17 cellular contexts compared by ENCODE assay signal in the genomic region with DNA sequence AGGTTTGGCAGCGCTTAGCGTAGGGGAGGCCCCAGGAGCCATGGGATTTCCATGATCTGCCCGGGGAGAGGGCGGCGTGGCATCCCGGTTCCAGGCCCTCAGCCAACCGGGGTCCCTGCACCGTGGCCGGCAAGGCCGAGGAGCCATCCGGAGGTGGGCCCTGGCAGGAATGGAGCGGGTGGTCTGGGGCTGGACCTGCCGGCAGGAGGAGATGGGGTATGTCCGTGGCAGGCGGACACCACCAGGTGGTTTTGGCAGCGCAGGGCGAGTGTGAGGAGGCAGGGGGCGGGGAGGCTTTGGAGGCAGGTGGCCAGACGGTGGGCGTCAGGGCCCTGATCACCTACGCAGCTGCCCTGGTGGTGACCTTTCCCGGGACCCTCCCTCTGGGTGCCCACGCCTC. TPM values are rescaled to one million over a fixed set of nuclear protein-coding genes. Genes with fewer than 3 reads are reported as not detected.
DNase-seq lines count a peak whose midpoint lies in the region; ATAC-seq and TF ChIP-seq lines count a peak whose summit lies in the region.
"Had no signal": no experiment of that assay in that cellular context is flagged by ENCODE, and none has a peak within 500 bp of the region (broad histone marks: within the 10 kb centered on the region; RNA-seq: fewer than 3 reads in every experiment).

No MANE protein-coding gene starts in this region.

- no peaks in the 10 kb centered on the region for H3K4me1 Mint-ChIP-seq in stimulated activated naive CD8-positive, alpha-beta T cell treated with anti-CD3 and anti-CD28 coated beads, Interleukin-15, amount 100 ng/mL, for 72 hours
- H3K4me1 Mint-ChIP-seq: H9 had no signal

- H3K36me3 ChIP-seq in lower lobe of right lung, result peaks cover 29% of the 10 kb centered on the region
- H3K36me3 ChIP-seq in upper lobe of left lung, result peaks cover 0 to 27% (median 7%) of the 10 kb centered on the region in 4 donors

- H3K4me3 ChIP-seq in lower lobe of right lung (no peak overlapping the region), upper lobe of left lung (no peak overlapping the region)

- no peaks in the 10 kb centered on the region for H3K27me3 Mint-ChIP-seq in stimulated activated naive CD8-positive, alpha-beta T cell treated with anti-CD3 and anti-CD28 coated beads, Interleukin-15, amount 100 ng/mL, for 72 hours
- H3K27me3 Mint-ChIP-seq: CD4-positive, CD25-positive, alpha-beta regulatory T cell; CD8-positive, alpha-beta memory T cell; IgD-negative memory B cell had no signal

- TF ChIP-seq CTCF in lower lobe of right lung (IDR thresholded peaks at IDR 0.05) (no peak), upper lobe of left lung (IDR thresholded peaks at IDR 0.05) (no peak), GM13977 (IDR thresholded peaks at IDR 0.05; ENCODE audit: extremely low read depth, insufficient read depth, missing control alignments) (no peak)

- in situ Hi-C loops in GM13977 (cut with MboI; ENCODE audit: low pct_unique_long_range_greater_than_20kb, low sequenced_read_pairs, unreplicated experiment), result no loop called here

- intact Hi-C loops in lower lobe of right lung (cut with DNase I), result no loop called here

- H3K27ac Mint-ChIP-seq in stimulated activated naive CD8-positive, alpha-beta T cell treated with anti-CD3 and anti-CD28 coated beads, Interleukin-15, amount 100 ng/mL, for 72 hours, result no peak overlapping the region
- H3K27ac Mint-ChIP-seq: CD4-positive, CD25-positive, alpha-beta regulatory T cell; IgD-negative memory B cell had no signal

- H3K4me1 ChIP-seq in lower lobe of right lung (peaks cover 16% of the 10 kb centered on the region), upper lobe of left lung (peaks cover 0 to 28% (median 8%) of the 10 kb centered on the region in 4 donors)

- no peak for TF ChIP-seq POLR2A in upper lobe of left lung (IDR thresholded peaks at IDR 0.05)

- WGBS in upper lobe of left lung, 2 donors, result 83 to 87% methylated on average over 14 to 23 of the region's 23 CpGs

- peak; percentile 9 for ATAC-seq in stimulated activated naive CD8-positive, alpha-beta T cell treated with anti-CD3 and anti-CD28 coated beads, Interleukin-15, amount 100 ng/mL, for 72 hours
- ATAC-seq in stimulated activated naive CD8-positive, alpha-beta T cell treated with anti-CD3 and anti-CD28 coated beads, Interleukin-15, Interleukin-2, amounts not matched to agents 100 U/mL and 50 U/mL, for 24 hours, result no peak
- ATAC-seq in lower lobe of right lung (peak; percentile 8 to 10), upper lobe of left lung (ENCODE audit: low FRiP score in 2 of 2) (peak; percentile 9 to 20), GM21619 (IDR thresholded peaks at IDR 0.05; ENCODE audit: unreplicated experiment) (no peak)
- ATAC-seq: HepG2 had no signal

- no peak for TF ChIP-seq EP300 in upper lobe of left lung (IDR thresholded peaks at IDR 0.05)

- H3K9me3 ChIP-seq in lower lobe of right lung (peaks cover 4% of the 10 kb centered on the region), upper lobe of left lung (peaks cover 0 to 4% (median 2%) of the 10 kb centered on the region in 4 donors)

- H3K27ac ChIP-seq in lower lobe of right lung, result peak overlapping the region; percentile 83
- peak overlapping the region; percentile 63 to 88 (median 82) for H3K27ac ChIP-seq in upper lobe of left lung

- H3K27me3 ChIP-seq in lower lobe of right lung (ENCODE audit: low read depth) (no peaks in the 10 kb centered on the region), upper lobe of left lung (no peaks in the 10 kb centered on the region)

- peaks cover 11 to 17% of the 10 kb centered on the region in 2 donors for H3K9me3 Mint-ChIP-seq in stimulated activated naive CD8-positive, alpha-beta T cell treated with anti-CD3 and anti-CD28 coated beads, Interleukin-15, amount 100 ng/mL, for 72 hours
- H3K9me3 Mint-ChIP-seq: CD8-positive, alpha-beta memory T cell; IgD-negative memory B cell had no signal

- no peak for DNase-seq in stimulated activated naive CD8-positive, alpha-beta T cell treated with anti-CD3 and anti-CD28 coated beads, Interleukin-15, amount 100 ng/mL, for 72 hours
- no peak for DNase-seq in stimulated activated naive CD8-positive, alpha-beta T cell treated with anti-CD3 and anti-CD28 coated beads, Interleukin-15, Interleukin-2, amounts not matched to agents 100 U/mL and 50 U/mL, for 24 hours
- DNase-seq in lower lobe of right lung, result peak; percentile 48
- DNase-seq in upper lobe of left lung, result peak in 1 of 2 donors; percentile 81
- DNase-seq in SKM-1 (lab: John Stamatoyannopoulos, UW; ENCODE audit: unreplicated experiment), result no peak
- DNase-seq in GM13977 (ENCODE audit: low spot score), result no peak
- DNase-seq: 8988T; C1 segment of cervical spinal cord; CD4-positive, CD25-positive, alpha-beta regulatory T cell; CD8-positive, alpha-beta memory T cell; COR-L47; GOT3; H9 had no signal

- H3K4me3 Mint-ChIP-seq in stimulated activated naive CD8-positive, alpha-beta T cell treated with anti-CD3 and anti-CD28 coated beads, Interleukin-15, amount 100 ng/mL, for 72 hours, result no peak overlapping the region
- H3K4me3 Mint-ChIP-seq: CD4-positive, CD25-positive, alpha-beta regulatory T cell; CD8-positive, alpha-beta memory T cell; H9; IgD-negative memory B cell had no signal

RNA-seq across cellular contexts. Expression of a gene that starts 10.3 kb away (rescaled TPM):
- total RNA-seq in lower lobe of right lung, result 97.6 TPM
- 100 to 1,000 TPM; 107 to 169 (median 138) TPM for total RNA-seq in upper lobe of left lung

RNA-seq across cellular contexts. Expression of a gene that starts 41.4 kb away (rescaled TPM):
- total RNA-seq in lower lobe of right lung, result 2.7 TPM
- total RNA-seq in upper lobe of left lung, result 1 to 10 TPM in 2 of 6 donors, under 1 TPM in 1, not detected in 3; 0.26 to 8.2 (median 1.2) TPM
- total RNA-seq: A673; CD8-positive, alpha-beta memory T cell; HepG2 had no signal

RNA-seq across cellular contexts. Expression of a gene that starts 56.9 kb away (rescaled TPM):
- 6.6 TPM for total RNA-seq in lower lobe of right lung
- total RNA-seq in upper lobe of left lung, result 10 to 100 TPM in 2 of 6 donors, 1 to 10 TPM in 3, under 1 TPM in 1; 0.14 to 19.8 (median 6.2) TPM
- total RNA-seq: A673; CD4-positive, CD25-positive, alpha-beta regulatory T cell; CD8-positive, alpha-beta memory T cell had no signal

Comparison
In these comparisons a context has a peak if more than half of its experiments do, and no peak if none do; other contexts are left out.
1. ATAC-seq: peak in stimulated activated naive CD8-positive, alpha-beta T cell treated with anti-CD3 and anti-CD28 coated beads, Interleukin-15, amount 100 ng/mL, for 72 hours (single experiment), lower lobe of right lung (2 of 2) and upper lobe of left lung (2 of 2); none in stimulated activated naive CD8-positive, alpha-beta T cell treated with anti-CD3 and anti-CD28 coated beads, Interleukin-15, Interleukin-2, amounts not matched to agents 100 U/mL and 50 U/mL, for 24 hours (single experiment) and GM21619 (single experiment).